In the genomic region with DNA sequence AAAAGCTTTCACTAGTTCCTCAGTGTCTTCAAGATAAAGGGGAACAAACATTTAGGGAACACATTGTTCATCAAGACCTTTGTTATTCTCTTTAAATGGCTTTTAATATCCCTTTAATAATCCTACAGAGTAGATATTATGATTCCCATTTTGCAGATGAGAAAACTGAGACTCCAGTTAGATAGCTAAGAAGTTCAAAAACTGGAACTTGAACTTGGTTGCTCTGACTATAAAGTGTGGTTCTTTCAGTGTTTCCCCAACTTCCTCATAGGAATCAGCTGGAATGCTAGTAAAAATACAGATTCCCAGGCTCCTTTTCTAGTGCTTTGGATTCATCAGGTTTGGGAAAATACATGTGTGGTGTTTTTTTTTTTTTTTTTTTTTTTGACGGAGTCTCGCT, we compare ENCODE assay signal across 1 cellular context.
TF ChIP-seq lines count a peak whose summit lies in the region.

No MANE protein-coding gene starts in this region.

TF ChIP-seq in K562, 482 proteins besides CTCF, POLR2A, EP300 and RAD21 (continued from another document):
- no peak for TF ChIP-seq SETDB1 (IDR thresholded peaks at IDR 0.05; ENCODE audit: low read length)
- no peak for TF ChIP-seq PCBP2 (IDR thresholded peaks at IDR 0.05; ENCODE audit: low read depth, low read length, poor library complexity, severe bottlenecking)
- TF ChIP-seq HMG20A (CRISPR knock-in tag; conservative IDR thresholded peaks at IDR 0.05) = no peak
- TF ChIP-seq LCOR (CRISPR knock-in tag; IDR thresholded peaks at IDR 0.05) = no peak
- peak; percentile 71 for TF ChIP-seq RBM25 (IDR thresholded peaks at IDR 0.05; ENCODE audit: low read depth, low read length, severe bottlenecking)
- TF ChIP-seq TRIM25 (IDR thresholded peaks at IDR 0.05; ENCODE audit: borderline replicate concordance) = no peak
- TF ChIP-seq SP1 (CRISPR knock-in tag; IDR thresholded peaks at IDR 0.05) = no peak
- TF ChIP-seq E2F8 (IDR thresholded peaks at IDR 0.05; ENCODE audit: low read depth, partially characterized antibody) = no peak
- no peak for TF ChIP-seq RBM17 (IDR thresholded peaks at IDR 0.05; ENCODE audit: borderline replicate concordance, low read depth, low read length)
- peak; percentile 76 for TF ChIP-seq BCOR (IDR thresholded peaks at IDR 0.05)
- TF ChIP-seq SRSF3 (IDR thresholded peaks at IDR 0.05; ENCODE audit: insufficient read depth, low read length) = no peak
- no peak for TF ChIP-seq PHTF2 (CRISPR knock-in tag; IDR thresholded peaks at IDR 0.05)
- TF ChIP-seq ZBTB17 (CRISPR knock-in tag; IDR thresholded peaks at IDR 0.05) = no peak
- TF ChIP-seq ZBTB8A (IDR thresholded peaks at IDR 0.05; ENCODE audit: partially characterized antibody) = no peak
